Comparison of ENCODE assay signal across 12 cellular contexts in genomic region chr10:129949411-129950335, GRCh38.
DNase-seq lines count a peak whose midpoint lies in the region; ATAC-seq and TF ChIP-seq lines count a peak whose summit lies in the region.
"Had no signal": no experiment of that assay in that cellular context is flagged by ENCODE, and none has a peak within 500 bp of the region (broad histone marks: within the 10 kb centered on the region; RNA-seq: fewer than 3 reads in every experiment).

No MANE protein-coding gene starts in this region.

- DNase-seq in AG08395 (ENCODE audit: low spot score) (peak; percentile 75), NCI-H1105 treated with DMSO at 0.1 percent for 48 hours (lab: John Stamatoyannopoulos, UW) (peak; percentile 39), foreskin fibroblast (peak; percentile 64 to 84), nephron progenitor cell (peak; percentile 65), SHP77 (lab: John Stamatoyannopoulos, UW) (no peak), NCI-H2107 treated with DMSO at 0.1 percent for 48 hours (lab: John Stamatoyannopoulos, UW; ENCODE audit: unreplicated experiment) (no peak)
- DNase-seq: activated CD4-positive, CD25-positive, alpha-beta regulatory T cell; AML-193; MV-4-11; PC-3 had no signal

- peak overlapping the region; percentile 92 for H3K27ac Mint-ChIP-seq in nephron progenitor cell

- peaks cover 97% of the 10 kb centered on the region for H3K4me1 Mint-ChIP-seq in nephron progenitor cell

- H3K36me3 Mint-ChIP-seq in nephron progenitor cell (ENCODE audit: low read depth) = peaks cover 19% of the 10 kb centered on the region

- H3K27me3 Mint-ChIP-seq in nephron progenitor cell (ENCODE audit: low read depth, poor library complexity) = peaks cover 8% of the 10 kb centered on the region

- no peak for TF ChIP-seq CTCF in foreskin fibroblast (IDR thresholded peaks at IDR 0.05; ENCODE audit: low read depth, low read length)
- TF ChIP-seq CTCF in nephron progenitor cell (IDR thresholded peaks at IDR 0.05) = no peak

- H3K9me3 Mint-ChIP-seq in nephron progenitor cell = peaks cover 10% of the 10 kb centered on the region

- H3K4me3 ChIP-seq in foreskin fibroblast (ENCODE audit: low read depth in 1 of 2, low read length in 2 of 2) = peak overlapping the region in 1 of 2 donors; percentile 30

- peak overlapping the region; percentile 74 for H3K4me3 Mint-ChIP-seq in nephron progenitor cell

- ATAC-seq in GM19324 (IDR thresholded peaks at IDR 0.05; ENCODE audit: low FRiP score, unreplicated experiment) (no peak), HG03520 (IDR thresholded peaks at IDR 0.05; ENCODE audit: unreplicated experiment) (no peak)
- ATAC-seq: PC-3 had no signal

Comparison
In these comparisons a context has a peak if more than half of its experiments do, and no peak if none do; other contexts are left out.
1. DNase-seq: peak in AG08395 (single experiment), NCI-H1105 treated with DMSO at 0.1 percent for 48 hours (single experiment), foreskin fibroblast (2 of 2) and nephron progenitor cell (single experiment); none in SHP77 (0 of 2) and NCI-H2107 treated with DMSO at 0.1 percent for 48 hours (single experiment).